Comparison of ENCODE assay signal across 9 cellular contexts in the genomic region with DNA sequence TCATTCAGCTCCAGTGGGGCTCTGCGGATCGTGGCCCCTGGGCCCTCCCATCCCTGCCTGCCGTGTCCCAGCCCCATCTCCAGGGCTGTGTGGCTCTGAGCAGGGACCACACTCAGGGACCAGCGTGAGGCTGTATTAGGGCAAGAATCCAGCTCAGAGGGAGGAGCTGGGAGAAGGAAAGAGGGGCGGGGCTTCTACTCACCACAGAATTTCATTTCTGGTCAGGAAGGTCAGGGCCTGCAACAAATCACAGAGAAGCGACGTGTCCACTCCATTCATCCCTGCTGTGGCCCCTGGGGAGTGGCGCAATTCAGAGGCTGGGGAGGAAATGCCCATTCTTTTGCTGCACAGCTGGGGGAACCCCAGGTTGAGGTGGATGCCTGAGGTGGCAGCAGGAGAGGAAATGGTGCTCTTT. TPM values are rescaled to one million over a fixed set of nuclear protein-coding genes. Genes with fewer than 3 reads are reported as not detected.
DNase-seq lines count a peak whose midpoint lies in the region; ATAC-seq and TF ChIP-seq lines count a peak whose summit lies in the region.
"Had no signal": no experiment of that assay in that cellular context is flagged by ENCODE, and none has a peak within 500 bp of the region (broad histone marks: within the 10 kb centered on the region; RNA-seq: fewer than 3 reads in every experiment).

No MANE protein-coding gene starts in this region.

- peaks cover 41% of the 10 kb centered on the region for H3K27me3 Mint-ChIP-seq in activated T-cell treated with anti-CD3 and anti-CD28 coated beads, Interleukin-2, amount 50 U/mL, for 24 hours
- peaks cover 28% of the 10 kb centered on the region for H3K27me3 Mint-ChIP-seq in activated T-cell treated with anti-CD3 and anti-CD28 coated beads, Interleukin-2, amount 50 U/mL, for 4 hours (ENCODE audit: low read depth)

- H3K9me3 ChIP-seq in RWPE2 (ENCODE audit: severe bottlenecking), result no peaks in the 10 kb centered on the region
- no peaks in the 10 kb centered on the region for H3K9me3 ChIP-seq in stomach

- intact Hi-C loops in stomach (cut with DNase I; ENCODE audit: low total_unique reads), result no loop called here

- DNase-seq in activated T-cell treated with anti-CD3 and anti-CD28 coated beads, Interleukin-2, amount 50 U/mL, for 24 hours, result peak; percentile 8
- DNase-seq in activated T-cell treated with anti-CD3 and anti-CD28 coated beads, Interleukin-2, amount 50 U/mL, for 4 hours, result no peak
- DNase-seq in RWPE2 (ENCODE audit: low spot score) (no peak), foreskin keratinocyte (peak in 1 of 2 donors; percentile 14), stomach (peak; percentile 28), NCI-H526 (lab: John Stamatoyannopoulos, UW) (no peak)
- DNase-seq: activated CD8-positive, alpha-beta T cell treated with anti-CD3 and anti-CD28 coated beads for 36 hours had no signal

- no peak for TF ChIP-seq EP300 in stomach (IDR thresholded peaks at IDR 0.05)

- H3K4me1 Mint-ChIP-seq in activated T-cell treated with anti-CD3 and anti-CD28 coated beads, Interleukin-2, amount 50 U/mL, for 24 hours (ENCODE audit: low read depth), result no peaks in the 10 kb centered on the region
- no peaks in the 10 kb centered on the region for H3K4me1 Mint-ChIP-seq in activated T-cell treated with anti-CD3 and anti-CD28 coated beads, Interleukin-2, amount 50 U/mL, for 4 hours (ENCODE audit: low read depth)

- H3K36me3 ChIP-seq in RWPE2 (ENCODE audit: low read depth), result no peaks in the 10 kb centered on the region
- H3K36me3 ChIP-seq in stomach, result no peaks in the 10 kb centered on the region

- H3K4me1 ChIP-seq in RWPE2 (ENCODE audit: insufficient read depth, poor library complexity, severe bottlenecking) (peaks cover 15% of the 10 kb centered on the region), foreskin keratinocyte (no peaks in the 10 kb centered on the region), stomach (peaks cover 0 to 15% (median 11%) of the 10 kb centered on the region in 4 donors)

- no peaks in the 10 kb centered on the region for H3K36me3 Mint-ChIP-seq in activated T-cell treated with anti-CD3 and anti-CD28 coated beads, Interleukin-2, amount 50 U/mL, for 24 hours (ENCODE audit: low read depth)
- no peaks in the 10 kb centered on the region for H3K36me3 Mint-ChIP-seq in activated T-cell treated with anti-CD3 and anti-CD28 coated beads, Interleukin-2, amount 50 U/mL, for 4 hours (ENCODE audit: insufficient read depth)

- H3K27me3 ChIP-seq in RWPE2 (ENCODE audit: insufficient read depth, poor library complexity, severe bottlenecking), result peaks cover under 1% of the 10 kb centered on the region
- peaks cover 44% of the 10 kb centered on the region for H3K27me3 ChIP-seq in foreskin keratinocyte
- peaks cover 0 to 47% (median 0%) of the 10 kb centered on the region in 3 donors for H3K27me3 ChIP-seq in stomach

- no peak overlapping the region for H3K4me3 Mint-ChIP-seq in activated T-cell treated with anti-CD3 and anti-CD28 coated beads, Interleukin-2, amount 50 U/mL, for 24 hours
- no peak overlapping the region for H3K4me3 Mint-ChIP-seq in activated T-cell treated with anti-CD3 and anti-CD28 coated beads, Interleukin-2, amount 50 U/mL, for 4 hours
- H3K4me3 Mint-ChIP-seq: activated CD8-positive, alpha-beta T cell treated with anti-CD3 and anti-CD28 coated beads for 36 hours had no signal

- WGBS in stomach, 5 donors, result 27 to 42% (median 30%) methylated on average over 8 of the region's 8 CpGs

- TF ChIP-seq CTCF in RWPE2 (IDR thresholded peaks at IDR 0.05; ENCODE audit: poor library complexity, severe bottlenecking), result no peak
- TF ChIP-seq CTCF in foreskin keratinocyte (conservative IDR thresholded peaks at IDR 0.05), result no peak
- no peak for TF ChIP-seq CTCF in stomach (IDR thresholded peaks at IDR 0.05)

- no peak for TF ChIP-seq POLR2A in stomach (IDR thresholded peaks at IDR 0.05)

- no peak for ATAC-seq in activated T-cell treated with anti-CD3 and anti-CD28 coated beads, Interleukin-2, amount 50 U/mL, for 4 hours
- ATAC-seq in RWPE2 (ENCODE audit: low read depth) (peak; percentile 52; the same call in 2 of the 3 replicates), foreskin keratinocyte (peak; percentile 20), HG02763 (IDR thresholded peaks at IDR 0.05; ENCODE audit: unreplicated experiment) (no peak), GM21390 (IDR thresholded peaks at IDR 0.05; ENCODE audit: unreplicated experiment) (no peak)
- ATAC-seq: activated CD8-positive, alpha-beta T cell treated with anti-CD3 and anti-CD28 coated beads for 36 hours had no signal

- H3K27ac ChIP-seq in RWPE2 (ENCODE audit: poor library complexity, severe bottlenecking), result no peak overlapping the region
- H3K27ac ChIP-seq in foreskin keratinocyte, result no peak overlapping the region
- no peak overlapping the region for H3K27ac ChIP-seq in stomach

- no peaks in the 10 kb centered on the region for H3K9me3 Mint-ChIP-seq in activated T-cell treated with anti-CD3 and anti-CD28 coated beads, Interleukin-2, amount 50 U/mL, for 24 hours
- H3K9me3 Mint-ChIP-seq in activated T-cell treated with anti-CD3 and anti-CD28 coated beads, Interleukin-2, amount 50 U/mL, for 4 hours, result no peaks in the 10 kb centered on the region
- H3K9me3 Mint-ChIP-seq: activated CD8-positive, alpha-beta T cell treated with anti-CD3 and anti-CD28 coated beads for 36 hours had no signal

- no peak overlapping the region for H3K27ac Mint-ChIP-seq in activated T-cell treated with anti-CD3 and anti-CD28 coated beads, Interleukin-2, amount 50 U/mL, for 24 hours
- H3K27ac Mint-ChIP-seq: activated CD8-positive, alpha-beta T cell treated with anti-CD3 and anti-CD28 coated beads for 36 hours had no signal

- no peak overlapping the region for H3K4me3 ChIP-seq in RWPE2 (ENCODE audit: severe bottlenecking)
- H3K4me3 ChIP-seq in stomach, result no peak overlapping the region

RNA-seq across cellular contexts. Expression of a gene that starts 0.8 kb away (rescaled TPM):
- not detected for total RNA-seq in activated T-cell treated with anti-CD3 and anti-CD28 coated beads, Interleukin-2, amount 50 U/mL, for 4 hours
- total RNA-seq in foreskin keratinocyte, result not detected in 2 replicates
- not detected in 2 replicates for polyA plus RNA-seq in foreskin keratinocyte
- total RNA-seq in stomach, result 1 to 10 TPM in 1 of 5 donors, not detected in 4; 1.8 TPM
- 1 to 10 TPM in 1 of 3 donors, not detected in 2; 1.8 TPM for polyA plus RNA-seq in stomach
- total RNA-seq: activated CD8-positive, alpha-beta T cell treated with anti-CD3 and anti-CD28 coated beads for 36 hours had no signal

RNA-seq across cellular contexts. Expression of a gene that starts 52.2 kb away (rescaled TPM):
- total RNA-seq in activated T-cell treated with anti-CD3 and anti-CD28 coated beads, Interleukin-2, amount 50 U/mL, for 4 hours, result under 1 TPM; 0.08 to 0.16 (median 0.08) TPM
- total RNA-seq in foreskin keratinocyte (not detected in 2 replicates), stomach (10 to 100 TPM in 1 of 5 donors, 1 to 10 TPM in 3, under 1 TPM in 1; 0.87 to 22.8 (median 2.0) TPM)
- polyA plus RNA-seq in foreskin keratinocyte (not detected in 2 replicates), stomach (1 to 10 TPM in 2 of 3 donors, under 1 TPM in 1; 0.62 to 2.8 (median 1.8) TPM)
- total RNA-seq: activated CD8-positive, alpha-beta T cell treated with anti-CD3 and anti-CD28 coated beads for 36 hours had no signal

Comparison
In these comparisons a context has a peak if more than half of its experiments do, and no peak if none do; other contexts are left out.
1. DNase-seq: peak in activated T-cell treated with anti-CD3 and anti-CD28 coated beads, Interleukin-2, amount 50 U/mL, for 24 hours (single experiment) and stomach (single experiment); none in activated T-cell treated with anti-CD3 and anti-CD28 coated beads, Interleukin-2, amount 50 U/mL, for 4 hours (single experiment), RWPE2 (single experiment) and NCI-H526 (0 of 2).
2. ATAC-seq: peak in RWPE2 (single experiment) and foreskin keratinocyte (single experiment); none in activated T-cell treated with anti-CD3 and anti-CD28 coated beads, Interleukin-2, amount 50 U/mL, for 4 hours (0 of 2), HG02763 (single experiment) and GM21390 (single experiment).